9 cellular contexts compared by ENCODE assay signal in genomic region chr11:130431337-130431773, GRCh38. TPM values are rescaled to one million over a fixed set of nuclear protein-coding genes. Genes with fewer than 3 reads are reported as not detected.
DNase-seq lines count a peak whose midpoint lies in the region; ATAC-seq and TF ChIP-seq lines count a peak whose summit lies in the region.
"Had no signal": no experiment of that assay in that cellular context is flagged by ENCODE, and none has a peak within 500 bp of the region (broad histone marks: within the 10 kb centered on the region; RNA-seq: fewer than 3 reads in every experiment).

No MANE protein-coding gene starts in this region.

- TF ChIP-seq CTCF in 22Rv1 (IDR thresholded peaks at IDR 0.05) (peak; percentile 75), GM12874 (IDR thresholded peaks at IDR 0.05; ENCODE audit: insufficient read depth, low read depth, low read length) (peak; percentile 75), endothelial cell (IDR thresholded peaks at IDR 0.05; ENCODE audit: unreplicated experiment) (peak; percentile 57)

- peaks cover 19% of the 10 kb centered on the region for H3K27me3 Mint-ChIP-seq in endothelial cell (ENCODE audit: unreplicated experiment)

- ATAC-seq in HG03060 (IDR thresholded peaks at IDR 0.05; ENCODE audit: low read depth, unreplicated experiment) = peak; percentile 36

- H3K27ac Mint-ChIP-seq in endothelial cell (ENCODE audit: unreplicated experiment) = no peak overlapping the region

- no peaks in the 10 kb centered on the region for H3K9me3 Mint-ChIP-seq in endothelial cell (ENCODE audit: unreplicated experiment)

- H3K36me3 Mint-ChIP-seq in endothelial cell (ENCODE audit: low read depth, unreplicated experiment) = no peaks in the 10 kb centered on the region

- DNase-seq in NCI-H748 treated with DMSO at 0.1 percent for 48 hours (lab: John Stamatoyannopoulos, UW) = peak; percentile 38
- peak; percentile 31 to 38 for DNase-seq in activated CD8-positive, alpha-beta memory T cell treated with anti-CD3 and anti-CD28 coated beads for 4 hours (ENCODE audit: low read depth in 2 of 2)
- DNase-seq in endothelial cell (ENCODE audit: low spot score) = peak; percentile 89
- peak; percentile 69 for DNase-seq in myocyte (ENCODE audit: low read depth)
- peak; percentile 45 for DNase-seq in stimulated activated CD8-positive, alpha-beta memory T cell treated with anti-CD3 and anti-CD28 coated beads, Interleukin-7, amount 100 ng/mL, for 24 hours (ENCODE audit: low read depth)

- H3K27ac ChIP-seq in 22Rv1 = no peak overlapping the region
- H3K27ac ChIP-seq: skin epidermis had no signal

- H3K4me1 Mint-ChIP-seq in endothelial cell (ENCODE audit: unreplicated experiment) = peaks cover 16% of the 10 kb centered on the region

- no peak overlapping the region for H3K4me3 Mint-ChIP-seq in endothelial cell (ENCODE audit: unreplicated experiment)

RNA-seq across cellular contexts. Expression of gene ADAMTS8, which starts 2.9 kb away (rescaled TPM):
- 0.31 TPM for total RNA-seq in endothelial cell (ENCODE audit: unreplicated experiment)
- 0.13 and 0.16 TPM in 2 replicates for total RNA-seq in myocyte
- 0.57 TPM for polyA plus RNA-seq in myocyte (2012)

RNA-seq across cellular contexts. Expression of gene ADAMTS15, which starts 17.1 kb away (rescaled TPM):
- 4.9 TPM for total RNA-seq in endothelial cell (ENCODE audit: unreplicated experiment)
- 1.8 and 5.0 TPM in 2 replicates for total RNA-seq in myocyte
- 1.9 TPM for polyA plus RNA-seq in myocyte (2012)

Comparison
In these comparisons a context has a peak if more than half of its experiments do, and no peak if none do; other contexts are left out.
1. DNase-seq: peak in every context shown above with its lines; median percentile 89 in endothelial cell; 69 in myocyte; 45 in stimulated activated CD8-positive, alpha-beta memory T cell treated with anti-CD3 and anti-CD28 coated beads, Interleukin-7, amount 100 ng/mL, for 24 hours; 38 in NCI-H748 treated with DMSO at 0.1 percent for 48 hours; 34 in activated CD8-positive, alpha-beta memory T cell treated with anti-CD3 and anti-CD28 coated beads for 4 hours.